In genomic region chr1:83641206-83641658, GRCh38 we compare ENCODE assay signal across 9 cellular contexts.
DNase-seq lines count a peak whose midpoint lies in the region; ATAC-seq, FAIRE-seq and TF ChIP-seq lines count a peak whose summit lies in the region.
"Had no signal": no experiment of that assay in that cellular context is flagged by ENCODE, and none has a peak within 500 bp of the region (broad histone marks: within the 10 kb centered on the region; RNA-seq: fewer than 3 reads in every experiment).

No MANE protein-coding gene starts in this region.

- no peak overlapping the region for H3K18ac ChIP-seq in H1 (ENCODE audit: extremely low read depth, low read length)

- H2BK15ac ChIP-seq in H1 (ENCODE audit: low read length), result no peak overlapping the region

- DNase-seq in Right ventricle myocardium inferior (ENCODE audit: missing footprints) (no peak), cardiac septum (ENCODE audit: low spot score) (no peak), H1 (ENCODE audit: low read depth in 1 of 2, low spot score in 2 of 2) (no peak), mesothelial cell of epicardium (ENCODE audit: low spot score in 2 of 2, unreplicated experiment in 2 of 2) (no peak), vagina (ENCODE audit: extremely low spot score in 2 of 2) (no peak), mucosa of descending colon (no peak)
- DNase-seq: CD4-positive, CD25-positive, alpha-beta regulatory T cell had no signal

- CTCF ChIA-PET in H1 (lab: Charles Lee; ENCODE audit: partially characterized antibody), result interaction anchor here (1.7 kb wide), 1 partner anchor 32 kb away, joined by 3 read pairs; no protein-coding TSS in a partner anchor

- POLR2A ChIA-PET in H1 (lab: Charles Lee; ENCODE audit: partially characterized antibody), result no interaction called here

- peak overlapping the region; percentile 22; the same call in 1 of the 2 replicates for H2AFZ ChIP-seq in H1 (ENCODE audit: low read length)

- H3K4me2 ChIP-seq in H1 (ENCODE audit: insufficient read depth in 1 of 2, low read depth in 2 of 2, low read length in 2 of 2), result no peak overlapping the region; a peak in 1 of 4 replicates

- no peak overlapping the region for H2BK5ac ChIP-seq in H1 (ENCODE audit: low read depth, low read length)

- H4K91ac ChIP-seq in H1 (replicated peaks; ENCODE audit: insufficient read length, low read length), result no peak overlapping the region

- no peak overlapping the region for H2BK20ac ChIP-seq in H1 (ENCODE audit: low read length)

- H3K36me3 Mint-ChIP-seq in mesothelial cell of epicardium, result no peaks in the 10 kb centered on the region
- H3K36me3 Mint-ChIP-seq: CD4-positive, CD25-positive, alpha-beta regulatory T cell had no signal

- no peaks in the 10 kb centered on the region for H3K23me2 ChIP-seq in H1 (ENCODE audit: low read depth, low read length)

- no peak overlapping the region for H2BK12ac ChIP-seq in H1 (ENCODE audit: low read depth, low read length)

- H3K14ac ChIP-seq in H1 (ENCODE audit: insufficient read length), result no peak overlapping the region

- no peak overlapping the region for H3K56ac ChIP-seq in H1 (replicated peaks; ENCODE audit: insufficient read length, low read depth, low read length)

- H3K9ac ChIP-seq in H1 (replicated peaks in 1 of 4; ENCODE audit: extremely low read depth in 1 of 4, low read depth in 3 of 4, low read length in 3 of 4), result no peak overlapping the region

- H3K79me2 ChIP-seq in H1 (ENCODE audit: control insufficient read depth in 1 of 2, insufficient read depth in 2 of 2, low read length in 2 of 2), result no peaks in the 10 kb centered on the region

- no peaks in the 10 kb centered on the region for H3K27me3 Mint-ChIP-seq in mesothelial cell of epicardium (ENCODE audit: low read depth)
- H3K27me3 Mint-ChIP-seq: CD4-positive, CD25-positive, alpha-beta regulatory T cell had no signal

- intact Hi-C loops in Right ventricle myocardium inferior (cut with DNase I), result no loop called here
- intact Hi-C loops in cardiac septum (cut with DNase I), result no loop called here
- intact Hi-C loops in vagina (cut with DNase I), result no loop called here
- intact Hi-C loops in mucosa of descending colon (cut with DNase I, micrococcal nuclease), result no loop called here

- TF ChIP-seq CTCF in H1 (IDR thresholded peaks at IDR 0.05; ENCODE audit: control extremely low read depth in 1 of 3, insufficient read depth in 1 of 3, low read depth in 1 of 3, low read length in 3 of 3), result no peak
- no peak for TF ChIP-seq CTCF in mesothelial cell of epicardium (IDR thresholded peaks at IDR 0.05; ENCODE audit: unreplicated experiment)
- TF ChIP-seq CTCF in vagina (IDR thresholded peaks at IDR 0.05), result no peak
- TF ChIP-seq CTCF in mucosa of descending colon (IDR thresholded peaks at IDR 0.05), result no peak

- H3K79me1 ChIP-seq in H1 (ENCODE audit: low read depth, low read length), result no peaks in the 10 kb centered on the region

- no peak overlapping the region for H3K4ac ChIP-seq in H1 (replicated peaks; ENCODE audit: insufficient read length, low read depth, low read length)

- no peaks in the 10 kb centered on the region for H4K20me1 ChIP-seq in H1 (replicated peaks in 1 of 2; ENCODE audit: control insufficient read depth in 1 of 2, insufficient read depth in 2 of 2, low read length in 2 of 2)

- H4K8ac ChIP-seq in H1 (ENCODE audit: extremely low read depth, insufficient read depth, low read length), result no peak overlapping the region

- FAIRE-seq in H1 (lab: Jason Lieb, UNC), result no peak

- peak overlapping the region; percentile 31 for H3K4me3 Mint-ChIP-seq in mesothelial cell of epicardium
- H3K4me3 Mint-ChIP-seq: CD4-positive, CD25-positive, alpha-beta regulatory T cell had no signal

- H3K4me1 Mint-ChIP-seq in mesothelial cell of epicardium, result peaks cover 23% of the 10 kb centered on the region

- H3K36me3 ChIP-seq in H1 (ENCODE audit: control insufficient read depth in 2 of 4, insufficient read depth in 4 of 4, low read length in 3 of 4) (no peaks in the 10 kb centered on the region), vagina (no peaks in the 10 kb centered on the region), mucosa of descending colon (ENCODE audit: low read depth) (no peaks in the 10 kb centered on the region)

- no peak overlapping the region for H4K5ac ChIP-seq in H1 (ENCODE audit: insufficient read length, low read depth, low read length)

- WGBS in H1 (ENCODE audit: extremely low coverage in 1 of 2, insufficient coverage in 1 of 2, insufficient read length in 1 of 2, insufficient replicate concordance in 2 of 2, low coverage in 1 of 2, low lambda C conversion rate in 2 of 2, missing lambda C conversion rate in 1 of 2), 2 experiments, result 48% methylated on average over 5 of the region's 5 CpGs; no CpG with 5 or more reads in 1 of the 2 experiments

- no peak overlapping the region for H2BK120ac ChIP-seq in H1 (replicated peaks; ENCODE audit: low read depth, low read length)

- no peak for TF ChIP-seq POLR2A in H1 (IDR thresholded peaks at IDR 0.05; ENCODE audit: control extremely low read depth in 1 of 2, low read depth in 2 of 2, low read length in 2 of 2)
- no peak for TF ChIP-seq POLR2A in vagina (IDR thresholded peaks at IDR 0.05)

- peak overlapping the region; percentile 11 for H3K27ac Mint-ChIP-seq in mesothelial cell of epicardium
- H3K27ac Mint-ChIP-seq: CD4-positive, CD25-positive, alpha-beta regulatory T cell had no signal

- no peak overlapping the region for H2AK5ac ChIP-seq in H1 (ENCODE audit: low read depth, low read length)

- TF ChIP-seq RAD21 in H1 (IDR thresholded peaks at IDR 0.05 in 1 of 2, conservative IDR thresholded peaks at IDR 0.05 in 1 of 2; ENCODE audit: low read depth in 2 of 2, low read length in 2 of 2), result no peak

- no peak overlapping the region for H3K23ac ChIP-seq in H1 (ENCODE audit: insufficient read length)

- H3K4me3 ChIP-seq in H1 (ENCODE audit: extremely low read depth in 1 of 4, insufficient read depth in 2 of 4, low read depth in 3 of 4, low read length in 4 of 4) (no peak overlapping the region), vagina (peak overlapping the region; percentile 9 to 10), mucosa of descending colon (no peak overlapping the region)

- peaks cover 6% of the 10 kb centered on the region for H3K9me3 Mint-ChIP-seq in mesothelial cell of epicardium

- H3K4me1 ChIP-seq in H1 (replicated peaks in 1 of 4; ENCODE audit: control insufficient read depth in 3 of 4, insufficient read depth in 4 of 4, low read length in 3 of 4) (no peaks in the 10 kb centered on the region; a peak in 1 of 7 replicates), vagina (peaks cover 22% of the 10 kb centered on the region), mucosa of descending colon (ENCODE audit: low read depth) (no peaks in the 10 kb centered on the region)

- ATAC-seq in Right ventricle myocardium inferior, result peak; percentile 48
- ATAC-seq in GM21360 (IDR thresholded peaks at IDR 0.05; ENCODE audit: unreplicated experiment), result no peak
- ATAC-seq in mucosa of descending colon, result no peak
- no peak for ATAC-seq in HG03139 (IDR thresholded peaks at IDR 0.05; ENCODE audit: unreplicated experiment)

- no peaks in the 10 kb centered on the region for H3K9me3 ChIP-seq in H1 (ENCODE audit: insufficient read depth in 2 of 2, low read depth in 1 of 2, low read length in 1 of 2)
- H3K9me3 ChIP-seq in vagina, result no peaks in the 10 kb centered on the region
- H3K9me3 ChIP-seq in mucosa of descending colon, result no peaks in the 10 kb centered on the region

- H3K27ac ChIP-seq in H1 (ENCODE audit: low read depth, low read length) (no peak overlapping the region), vagina (peak overlapping the region; percentile 34)

- TF ChIP-seq EP300 in H1 (IDR thresholded peaks at IDR 0.05; ENCODE audit: borderline replicate concordance in 1 of 2, low read depth in 2 of 2, low read length in 2 of 2), result no peak

- H3K27me3 ChIP-seq in H1 (replicated peaks in 1 of 4; ENCODE audit: control insufficient read depth in 3 of 4, extremely low read depth in 1 of 4, insufficient read depth in 3 of 4, low read length in 3 of 4) (no peaks in the 10 kb centered on the region), vagina (no peaks in the 10 kb centered on the region)

TF ChIP-seq in H1, 55 proteins besides CTCF, POLR2A, EP300 and RAD21:
- TF ChIP-seq SAP30 (IDR thresholded peaks at IDR 0.05; ENCODE audit: insufficient read depth, insufficient replicate concordance, low read length) (no peak), SP1 (IDR thresholded peaks at IDR 0.05; ENCODE audit: low read depth, low read length) (peak; percentile 61; the same call in 1 of the 2 replicates)

Comparison
In these comparisons a context has a peak if more than half of its experiments do, and no peak if none do; other contexts are left out.
1. H3K4me3 ChIP-seq: peak in vagina (2 of 2); none in H1 (0 of 4) and mucosa of descending colon (single experiment).